In genomic region chr17:78267257-78268073, GRCh38 we compare ENCODE assay signal across 2 cellular contexts.
TF ChIP-seq lines count a peak whose summit lies in the region.

No MANE protein-coding gene starts in this region.

TF ChIP-seq in HepG2, 621 proteins besides CTCF, POLR2A, EP300 and RAD21:
- TF ChIP-seq THAP9 (CRISPR knock-in tag; IDR thresholded peaks at IDR 0.05; ENCODE audit: borderline replicate concordance) (no peak), DDIT3 (CRISPR knock-in tag; IDR thresholded peaks at IDR 0.05) (no peak), ZNF652 (CRISPR knock-in tag; IDR thresholded peaks at IDR 0.05; ENCODE audit: borderline replicate concordance, low read depth) (peak; percentile 49; the same call in 1 of the 2 replicates), ZNF33B (CRISPR knock-in tag; IDR thresholded peaks at IDR 0.05) (no peak), ZNF441 (CRISPR knock-in tag; IDR thresholded peaks at IDR 0.05; ENCODE audit: borderline replicate concordance) (no peak)

TF ChIP-seq in H1, 55 proteins besides CTCF, POLR2A, EP300 and RAD21:
- no peak for TF ChIP-seq KDM4A (IDR thresholded peaks at IDR 0.05; ENCODE audit: low read depth, low read length, severe bottlenecking)
- no peak for TF ChIP-seq ZNF274 (IDR thresholded peaks at IDR 0.05; ENCODE audit: borderline replicate concordance, extremely low read depth, low read length)
